ENCODE assay signal across 23 cellular contexts in genomic region chr12:59637657-59638150, GRCh38. TPM values are rescaled to one million over a fixed set of nuclear protein-coding genes. Genes with fewer than 3 reads are reported as not detected.
DNase-seq lines count a peak whose midpoint lies in the region; ATAC-seq and TF ChIP-seq lines count a peak whose summit lies in the region.
"Had no signal": no experiment of that assay in that cellular context is flagged by ENCODE, and none has a peak within 500 bp of the region (broad histone marks: within the 10 kb centered on the region; RNA-seq: fewer than 3 reads in every experiment).

No MANE protein-coding gene starts in this region.

- no peak for TF ChIP-seq EP300 in stomach (IDR thresholded peaks at IDR 0.05)

- H3K4ac ChIP-seq in H9 (ENCODE audit: low read depth, low read length), result no peak overlapping the region

- H3K36me3 ChIP-seq in CD8-positive, alpha-beta memory T cell (ENCODE audit: insufficient read depth, low read length), result no peaks in the 10 kb centered on the region
- no peaks in the 10 kb centered on the region for H3K36me3 ChIP-seq in stomach
- H3K36me3 ChIP-seq: pancreas, thyroid gland had no signal

- H2BK120ac ChIP-seq in H9 (ENCODE audit: low read depth, low read length, poor library complexity, severe bottlenecking), result no peak overlapping the region

- no peak overlapping the region for H3K23ac ChIP-seq in H9 (ENCODE audit: insufficient read length, low read depth, low read length)

- H2BK5ac ChIP-seq in H9 (ENCODE audit: insufficient read length, low read length), result no peak overlapping the region

- peaks cover 9% of the 10 kb centered on the region for H3K4me1 ChIP-seq in CD8-positive, alpha-beta memory T cell (ENCODE audit: insufficient read depth, low read length)
- H3K4me1 ChIP-seq in stomach (peaks cover 0 to 15% (median 5%) of the 10 kb centered on the region in 4 donors), H9 (ENCODE audit: insufficient read depth, low read length) (peaks cover 2% of the 10 kb centered on the region; the same call in 1 of the 2 replicates)
- H3K4me1 ChIP-seq: thyroid gland had no signal

- H3K14ac ChIP-seq in H9 (ENCODE audit: insufficient read depth, low read length), result no peak overlapping the region

- CTCF ChIA-PET in CD8-positive, alpha-beta memory T cell (lab: Charles Lee), result no interaction called here

- no peak overlapping the region for H4K5ac ChIP-seq in H9 (ENCODE audit: insufficient read length, low read depth, low read length)

- peaks cover 0 to 14% (median 11%) of the 10 kb centered on the region in 3 donors for H3K36me3 Mint-ChIP-seq in CD8-positive, alpha-beta memory T cell
- H3K36me3 Mint-ChIP-seq in activated T-helper 17 cell treated with anti-CD3 and anti-CD28 coated beads, Interleukin-2, amount 50 U/mL, for 72 hours (ENCODE audit: low read depth), result peaks cover 7% of the 10 kb centered on the region
- H3K36me3 Mint-ChIP-seq in mesothelial cell of epicardium (no peaks in the 10 kb centered on the region), H9 (ENCODE audit: insufficient read depth in 1 of 3, low read depth in 3 of 3) (no peaks in the 10 kb centered on the region)

- H2AK5ac ChIP-seq in H9 (ENCODE audit: insufficient read length, low read length), result no peak overlapping the region

- no peak for TF ChIP-seq CTCF in mesothelial cell of epicardium (IDR thresholded peaks at IDR 0.05; ENCODE audit: unreplicated experiment)
- no peak for TF ChIP-seq CTCF in stomach (IDR thresholded peaks at IDR 0.05)
- TF ChIP-seq CTCF in H9 (conservative IDR thresholded peaks at IDR 0.05), result no peak

- no peak overlapping the region for H3K27ac ChIP-seq in CD8-positive, alpha-beta memory T cell (ENCODE audit: low read depth, low read length)
- no peak overlapping the region for H3K27ac ChIP-seq in stomach
- no peak overlapping the region for H3K27ac ChIP-seq in H9 (ENCODE audit: insufficient read length, low read depth, low read length)
- H3K27ac ChIP-seq: pancreas, thyroid gland had no signal

- no peak for DNase-seq in CD8-positive, alpha-beta memory T cell
- DNase-seq in mesothelial cell of epicardium (ENCODE audit: low spot score in 2 of 2, unreplicated experiment in 2 of 2) (no peak), NCI-H1092 (lab: John Stamatoyannopoulos, UW) (no peak), NCI-H2081 treated with DMSO at 0.1 percent for 48 hours (lab: John Stamatoyannopoulos, UW) (no peak), stomach (no peak), H9 (no peak)
- DNase-seq: AML-193; cerebellar nuclear complex; effector CD8-positive, alpha-beta T cell; GF-D8; HCEC 1CT; hippocampal formation; mucosa of descending colon; NCI-H1694; pancreas; small intestine; stimulated activated CD4-positive, alpha-beta T cell treated with anti-CD3 and anti-CD28 coated beads, Interleukin-4, amount 100 ng/mL, for 4 hours; stimulated activated CD8-positive, alpha-beta memory T cell treated with anti-CD3 and anti-CD28 coated beads, Interleukin-4, amount 100 ng/mL, for 48 hours; SW 1271; thyroid gland had no signal

- intact Hi-C loops in stomach (cut with DNase I; ENCODE audit: low total_unique reads), result no loop called here

- H4K8ac ChIP-seq in H9 (replicated peaks; ENCODE audit: insufficient read length, low read depth, low read length), result no peak overlapping the region

- no peak overlapping the region for H2BK12ac ChIP-seq in H9 (ENCODE audit: insufficient read length, low read depth, low read length)

- peak; percentile 24 for ATAC-seq in GM18867 (IDR thresholded peaks at IDR 0.05; ENCODE audit: unreplicated experiment)
- ATAC-seq in activated T-helper 17 cell treated with anti-CD3 and anti-CD28 coated beads, Interleukin-2, amount 50 U/mL, for 72 hours (replicated peaks), result no peak
- ATAC-seq: mucosa of descending colon had no signal

- H3K4me1 Mint-ChIP-seq in CD8-positive, alpha-beta memory T cell, result peaks cover 59 to 76% (median 72%) of the 10 kb centered on the region in 3 donors
- H3K4me1 Mint-ChIP-seq in activated T-helper 17 cell treated with anti-CD3 and anti-CD28 coated beads, Interleukin-2, amount 50 U/mL, for 72 hours, result peaks cover 17% of the 10 kb centered on the region
- peaks cover 12% of the 10 kb centered on the region for H3K4me1 Mint-ChIP-seq in mesothelial cell of epicardium
- peaks cover 14 to 17% of the 10 kb centered on the region in 2 experiments for H3K4me1 Mint-ChIP-seq in H9

- no peaks in the 10 kb centered on the region for H3K23me2 ChIP-seq in H9 (ENCODE audit: insufficient read length, low read depth, low read length, poor library complexity, severe bottlenecking)

- no peaks in the 10 kb centered on the region for H3K79me1 ChIP-seq in H9 (ENCODE audit: insufficient read depth, low read depth, low read length, poor library complexity, severe bottlenecking)

- no peak overlapping the region for H3T11ph ChIP-seq in H9 (ENCODE audit: low read length)

- H3K27me3 ChIP-seq in CD8-positive, alpha-beta memory T cell (ENCODE audit: insufficient read depth, low read length, poor library complexity, severe bottlenecking), result no peaks in the 10 kb centered on the region
- H3K27me3 ChIP-seq in stomach (no peaks in the 10 kb centered on the region), H9 (ENCODE audit: insufficient read depth, low read length) (no peaks in the 10 kb centered on the region)
- H3K27me3 ChIP-seq: pancreas, thyroid gland had no signal

- H3K4me2 ChIP-seq in H9 (ENCODE audit: insufficient read depth, insufficient read length, low read length), result no peak overlapping the region

- WGBS in stomach, 5 donors, result 55 to 74% (median 67%) methylated on average over 3 of the region's 3 CpGs
- no CpG with 5 or more reads among the region's 3 CpGs for WGBS in H9 (ENCODE audit: extremely low coverage, insufficient read length, low lambda C conversion rate)

- H2BK20ac ChIP-seq in H9 (ENCODE audit: low read depth, low read length, poor library complexity, severe bottlenecking), result no peak overlapping the region

- H3K9me3 Mint-ChIP-seq in CD8-positive, alpha-beta memory T cell, result no peaks in the 10 kb centered on the region
- H3K9me3 Mint-ChIP-seq in activated T-helper 17 cell treated with anti-CD3 and anti-CD28 coated beads, Interleukin-2, amount 50 U/mL, for 72 hours, result no peaks in the 10 kb centered on the region
- no peaks in the 10 kb centered on the region for H3K9me3 Mint-ChIP-seq in mesothelial cell of epicardium
- no peaks in the 10 kb centered on the region for H3K9me3 Mint-ChIP-seq in H9

- peak overlapping the region in 4 of 7 donors; percentile 1 to 16 (median 14) for H3K4me3 Mint-ChIP-seq in CD8-positive, alpha-beta memory T cell
- H3K4me3 Mint-ChIP-seq in activated T-helper 17 cell treated with anti-CD3 and anti-CD28 coated beads, Interleukin-2, amount 50 U/mL, for 72 hours, result peak overlapping the region; percentile 36
- H3K4me3 Mint-ChIP-seq in mesothelial cell of epicardium, result no peak overlapping the region
- no peak overlapping the region for H3K4me3 Mint-ChIP-seq in H9

- no peak overlapping the region for H2AFZ ChIP-seq in H9 (ENCODE audit: low read length)

- no peaks in the 10 kb centered on the region for H3K79me2 ChIP-seq in H9 (ENCODE audit: insufficient read depth, low read length)

- POLR2A ChIA-PET in CD8-positive, alpha-beta memory T cell (lab: Charles Lee), result no interaction called here

- H3K27me3 Mint-ChIP-seq in CD8-positive, alpha-beta memory T cell, result no peaks in the 10 kb centered on the region
- H3K27me3 Mint-ChIP-seq in activated T-helper 17 cell treated with anti-CD3 and anti-CD28 coated beads, Interleukin-2, amount 50 U/mL, for 72 hours, result no peaks in the 10 kb centered on the region
- no peaks in the 10 kb centered on the region for H3K27me3 Mint-ChIP-seq in mesothelial cell of epicardium (ENCODE audit: low read depth)
- H3K27me3 Mint-ChIP-seq in H9 (ENCODE audit: low read depth), result no peaks in the 10 kb centered on the region

- H3K4me3 ChIP-seq in CD8-positive, alpha-beta memory T cell (ENCODE audit: low read length), result no peak overlapping the region
- no peak overlapping the region for H3K4me3 ChIP-seq in stomach
- H3K4me3 ChIP-seq: mucosa of descending colon, pancreas, thyroid gland had no signal

- peak overlapping the region in 6 of 8 donors; percentile 4 to 83 (median 52) for H3K27ac Mint-ChIP-seq in CD8-positive, alpha-beta memory T cell
- H3K27ac Mint-ChIP-seq in activated T-helper 17 cell treated with anti-CD3 and anti-CD28 coated beads, Interleukin-2, amount 50 U/mL, for 72 hours, result peak overlapping the region; percentile 63
- H3K27ac Mint-ChIP-seq in mesothelial cell of epicardium (peak overlapping the region; percentile 54), H9 (no peak overlapping the region)
- H3K27ac Mint-ChIP-seq: activated T-helper 2 cell treated with anti-CD3 and anti-CD28 coated beads, Interferon-gamma antibody, Interleukin-2, Interleukin-4, amounts not matched to agents 10 μg/mL and 5 μg/mL and 100 μg/mL, durations not matched to agents 14 hours and 24 hours and 36 hours had no signal

- H4K91ac ChIP-seq in H9 (ENCODE audit: insufficient read length, low read depth, low read length), result no peak overlapping the region

- H4K20me1 ChIP-seq in H9 (ENCODE audit: control insufficient read depth, insufficient read depth, insufficient read length), result no peaks in the 10 kb centered on the region

- no peaks in the 10 kb centered on the region for H3K9me3 ChIP-seq in CD8-positive, alpha-beta memory T cell (ENCODE audit: low read length)
- H3K9me3 ChIP-seq in stomach (no peaks in the 10 kb centered on the region), H9 (ENCODE audit: control insufficient read depth, low read depth, low read length) (no peaks in the 10 kb centered on the region)
- H3K9me3 ChIP-seq: mucosa of descending colon, pancreas, thyroid gland had no signal

- no peak overlapping the region for H2BK15ac ChIP-seq in H9 (ENCODE audit: low read depth, low read length)

- TF ChIP-seq POLR2A in stomach (IDR thresholded peaks at IDR 0.05), result no peak

- H3K18ac ChIP-seq in H9 (ENCODE audit: insufficient read length, low read depth, low read length), result no peak overlapping the region

- no peak overlapping the region for H3K56ac ChIP-seq in H9 (ENCODE audit: insufficient read length, low read depth, low read length)

- no peak overlapping the region for H3K9ac ChIP-seq in H9 (ENCODE audit: extremely low read depth, insufficient read length, low read length)

RNA-seq across cellular contexts. Expression of gene SLC16A7, which starts 41.9 kb away (rescaled TPM):
- 10 to 100 TPM; 34.0 to 35.1 TPM for total RNA-seq in CD8-positive, alpha-beta memory T cell
- 30.3 TPM for polyA plus RNA-seq in CD8-positive, alpha-beta memory T cell
- 10 to 100 TPM; 21.4 to 29.9 TPM for total RNA-seq in activated T-helper 17 cell treated with anti-CD3 and anti-CD28 coated beads, Interleukin-2, amount 50 U/mL, for 72 hours
- total RNA-seq in mesothelial cell of epicardium (4.3 to 5.9 TPM (median 4.4 TPM) in 3 replicates), stomach (100 to 1,000 TPM in 1 of 5 donors, 10 to 100 TPM in 3, 1 to 10 TPM in 1; 3.5 to 150 (median 84.3) TPM), H9 (2021) (2.2 and 2.5 TPM in 2 replicates)
- 1 to 10 TPM; 1.8 to 4.2 (median 3.8) TPM for polyA plus RNA-seq in stomach

Comparison
In these comparisons a context has a peak if more than half of its experiments do, and no peak if none do; other contexts are left out.
1. H3K27ac Mint-ChIP-seq: peak in CD8-positive, alpha-beta memory T cell (6 of 8), activated T-helper 17 cell treated with anti-CD3 and anti-CD28 coated beads, Interleukin-2, amount 50 U/mL, for 72 hours (single experiment) and mesothelial cell of epicardium (single experiment); none in H9 (0 of 3).
2. H3K4me3 Mint-ChIP-seq: peak in CD8-positive, alpha-beta memory T cell (4 of 7) and activated T-helper 17 cell treated with anti-CD3 and anti-CD28 coated beads, Interleukin-2, amount 50 U/mL, for 72 hours (single experiment); none in mesothelial cell of epicardium (single experiment) and H9 (0 of 2).